Comparison of ENCODE assay signal across 15 cellular contexts in the genomic region with DNA sequence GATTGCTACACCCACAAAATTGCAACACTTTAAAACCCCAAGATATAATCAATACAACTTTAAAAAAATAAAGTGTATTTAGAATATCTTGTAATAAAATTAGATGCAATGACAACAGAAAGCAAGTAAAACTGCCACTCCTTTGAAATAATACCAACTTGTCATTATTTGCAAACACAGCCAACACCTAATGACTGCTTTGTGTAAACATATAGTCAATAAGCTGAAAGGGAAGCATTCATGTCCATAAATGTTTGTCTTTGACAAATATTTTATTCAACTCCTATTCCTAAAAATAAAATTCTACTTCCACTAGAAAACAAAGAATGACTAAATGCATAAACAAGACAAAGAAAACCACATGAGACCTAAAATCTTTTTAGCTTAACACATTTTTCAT. TPM values are rescaled to one million over a fixed set of nuclear protein-coding genes. Genes with fewer than 3 reads are reported as not detected.
"Had no signal": no experiment of that assay in that cellular context is flagged by ENCODE, and none has a peak within 500 bp of the region (broad histone marks: within the 10 kb centered on the region; RNA-seq: fewer than 3 reads in every experiment).

No MANE protein-coding gene starts in this region.

- H3K9me3 Mint-ChIP-seq: activated CD4-positive, alpha-beta memory T cell treated with anti-CD3 and anti-CD28 coated beads, Interleukin-2, amount 10 ng/mL, durations not matched to agents 7 days and 5 days; activated T-cell treated with anti-CD3 and anti-CD28 coated beads, Interleukin-2, amount 50 U/mL, for 24 hours; naive B cell had no signal

- ATAC-seq: left lung, pancreas had no signal

- H2AFZ ChIP-seq: neural progenitor cell had no signal

- H3K4me3 Mint-ChIP-seq: activated CD4-positive, alpha-beta memory T cell treated with anti-CD3 and anti-CD28 coated beads, Interleukin-2, amount 10 ng/mL, durations not matched to agents 7 days and 5 days; activated T-cell treated with anti-CD3 and anti-CD28 coated beads, Interleukin-2, amount 50 U/mL, for 24 hours; naive B cell; neural progenitor cell had no signal

- H3K4me3 ChIP-seq: left lung, neural progenitor cell, pancreas, sigmoid colon, stomach, thoracic aorta had no signal

- H3K36me3 ChIP-seq: left lung, neural progenitor cell, pancreas, sigmoid colon, stomach, thoracic aorta had no signal

- H3K36me3 Mint-ChIP-seq: naive B cell, neural progenitor cell had no signal

- FAIRE-seq: kidney, pancreas had no signal

- H3K4me1 ChIP-seq: left lung, pancreas had no signal

- DNase-seq: activated CD4-positive, alpha-beta memory T cell treated with anti-CD3 and anti-CD28 coated beads, Interleukin-2, amount 10 ng/mL, durations not matched to agents 7 days and 5 days; activated CD4-positive, alpha-beta T cell treated with anti-CD3 and anti-CD28 coated beads for 1 hour; activated naive CD4-positive, alpha-beta T cell treated with anti-CD3 and anti-CD28 coated beads, Interleukin-2, amount 50 U/mL, for 16 hours; activated T-cell treated with anti-CD3 and anti-CD28 coated beads, Interleukin-2, amount 50 U/mL, for 24 hours; kidney; left lung; mammary epithelial cell; naive B cell; pancreas; sigmoid colon; stimulated activated CD4-positive, alpha-beta T cell treated with anti-CD3 and anti-CD28 coated beads, Interleukin-1b, Interleukin-23, amount 100 ng/mL, for 48 hours; stomach; T1000 had no signal

- H3K27me3 ChIP-seq: sigmoid colon had no signal

- H3K4me1 Mint-ChIP-seq: activated CD4-positive, alpha-beta memory T cell treated with anti-CD3 and anti-CD28 coated beads, Interleukin-2, amount 10 ng/mL, durations not matched to agents 7 days and 5 days; naive B cell had no signal

- H3K27ac ChIP-seq: left lung, neural progenitor cell, pancreas, sigmoid colon, stomach, thoracic aorta had no signal

- H3K4me2 ChIP-seq: neural progenitor cell had no signal

- H3K9me3 ChIP-seq: left lung, pancreas, sigmoid colon, stomach, thoracic aorta had no signal

- H3K27ac Mint-ChIP-seq: activated CD4-positive, alpha-beta memory T cell treated with anti-CD3 and anti-CD28 coated beads, Interleukin-2, amount 10 ng/mL, durations not matched to agents 7 days and 5 days; activated T-cell treated with anti-CD3 and anti-CD28 coated beads, Interleukin-2, amount 50 U/mL, for 24 hours; naive B cell; neural progenitor cell had no signal

- H3K9ac ChIP-seq: neural progenitor cell had no signal

RNA-seq across cellular contexts. Expression of gene SMAD9, which starts 6.6 kb away (rescaled TPM):
- total RNA-seq: activated CD4-positive, alpha-beta memory T cell treated with anti-CD3 and anti-CD28 coated beads, Interleukin-2, amount 10 ng/mL, durations not matched to agents 7 days and 5 days had no signal
